In the genomic region with DNA sequence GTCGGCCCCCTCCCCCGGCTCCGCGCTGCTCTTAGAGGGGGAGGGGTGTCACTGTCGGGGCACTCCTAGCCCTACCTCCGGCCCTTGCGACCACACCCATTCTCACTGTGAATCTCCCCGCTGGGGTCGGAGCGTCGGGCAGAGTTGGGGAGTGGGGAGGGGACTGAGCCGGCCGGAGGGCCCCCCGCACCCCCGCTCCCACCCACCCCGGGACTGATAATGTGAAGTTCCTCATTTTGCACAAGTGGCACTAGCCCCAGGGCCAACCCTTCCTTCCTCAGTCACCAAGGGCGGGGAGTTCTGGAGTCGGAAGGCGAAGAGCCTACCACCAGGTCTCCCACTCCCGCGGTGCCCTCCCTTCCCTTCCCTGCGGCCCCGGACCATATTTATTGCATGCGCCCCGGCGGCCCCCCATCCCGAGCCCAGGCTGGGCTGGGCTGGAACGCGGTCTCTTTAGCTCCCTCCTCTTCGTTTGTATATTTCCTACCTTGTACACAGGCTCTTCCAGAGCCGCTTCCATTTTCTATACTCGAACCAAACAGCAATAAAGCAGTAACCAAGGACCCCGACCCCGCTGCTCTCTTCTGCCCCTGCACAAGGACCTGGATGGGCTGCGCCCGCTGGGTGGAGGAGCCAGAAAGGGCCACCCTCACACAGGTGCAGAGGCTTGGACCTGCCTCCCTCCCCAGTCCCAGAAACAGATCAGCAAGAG, we compare ENCODE assay signal across 8 cellular contexts. TPM values are rescaled to one million over a fixed set of nuclear protein-coding genes. Genes with fewer than 3 reads are reported as not detected.
A peak's percentile ranks its signal among the peaks of the same experiment; 100 is the strongest.
DNase-seq lines count a peak whose midpoint lies in the region; ATAC-seq lines count a peak whose summit lies in the region.

No MANE protein-coding gene starts in this region.

- peak overlapping the region; percentile 54; the same call in 1 of the 2 replicates for H3K27ac ChIP-seq in BLaER1

- H4K20me1 ChIP-seq in BLaER1: peaks cover 41% of the 10 kb centered on the region

- H3K27me3 Mint-ChIP-seq in IgD-negative memory B cell: peaks cover 6% of the 10 kb centered on the region
- no peaks in the 10 kb centered on the region for H3K27me3 Mint-ChIP-seq in central memory CD8-positive, alpha-beta T cell
- peaks cover 2 to 44% (median 22%) of the 10 kb centered on the region in 5 donors for H3K27me3 Mint-ChIP-seq in naive thymus-derived CD8-positive, alpha-beta T cell

- no peaks in the 10 kb centered on the region for H3K9me3 ChIP-seq in BLaER1

- ATAC-seq in central memory CD8-positive, alpha-beta T cell (replicated peaks; ENCODE audit: extremely low read depth, poor library complexity, severe bottlenecking): no peak
- no peak for ATAC-seq in naive thymus-derived CD8-positive, alpha-beta T cell
- ATAC-seq in HG02870 (IDR thresholded peaks at IDR 0.05; ENCODE audit: unreplicated experiment) (no peak), HG03354 (IDR thresholded peaks at IDR 0.05; ENCODE audit: poor library complexity, severe bottlenecking, unreplicated experiment) (no peak)

- in situ Hi-C loops in ACHN (cut with HindIII; ENCODE audit: low pct_ligation_motif_present, low pct_unique_long_range_greater_than_20kb, low sequenced_read_pairs): no loop called here

- H3K4me3 Mint-ChIP-seq in IgD-negative memory B cell: peak overlapping the region; percentile 64 to 92 (median 84)
- peak overlapping the region; percentile 56 for H3K4me3 Mint-ChIP-seq in central memory CD8-positive, alpha-beta T cell
- H3K4me3 Mint-ChIP-seq in naive thymus-derived CD8-positive, alpha-beta T cell: peak overlapping the region in 9 of 10 donors; percentile 18 to 73 (median 53)

- peaks cover 5% of the 10 kb centered on the region for H3K36me3 Mint-ChIP-seq in IgD-negative memory B cell
- peaks cover 30% of the 10 kb centered on the region for H3K36me3 Mint-ChIP-seq in central memory CD8-positive, alpha-beta T cell (ENCODE audit: insufficient read depth)
- peaks cover 4 to 49% (median 39%) of the 10 kb centered on the region in 3 donors for H3K36me3 Mint-ChIP-seq in naive thymus-derived CD8-positive, alpha-beta T cell

- DNase-seq in central memory CD8-positive, alpha-beta T cell (ENCODE audit: low spot score in 2 of 2): no peak
- peak in 1 of 10 donors; percentile 61 for DNase-seq in naive thymus-derived CD8-positive, alpha-beta T cell
- DNase-seq in mesenteric fat pad (ENCODE audit: low spot score) (no peak), ACHN (no peak)

- no peaks in the 10 kb centered on the region for H3K9me3 Mint-ChIP-seq in IgD-negative memory B cell
- H3K9me3 Mint-ChIP-seq in central memory CD8-positive, alpha-beta T cell: no peaks in the 10 kb centered on the region
- no peaks in the 10 kb centered on the region for H3K9me3 Mint-ChIP-seq in naive thymus-derived CD8-positive, alpha-beta T cell

- peaks cover 85% of the 10 kb centered on the region for H3K4me1 ChIP-seq in BLaER1

- H3K4me1 Mint-ChIP-seq in IgD-negative memory B cell: peaks cover 15 to 31% (median 21%) of the 10 kb centered on the region in 3 donors
- peaks cover 14% of the 10 kb centered on the region for H3K4me1 Mint-ChIP-seq in central memory CD8-positive, alpha-beta T cell
- H3K4me1 Mint-ChIP-seq in naive thymus-derived CD8-positive, alpha-beta T cell: peaks cover 10 to 37% (median 11%) of the 10 kb centered on the region in 4 donors

- peaks cover 69% of the 10 kb centered on the region for H3K27me3 ChIP-seq in BLaER1

- H3K36me3 ChIP-seq in BLaER1: peaks cover 40% of the 10 kb centered on the region

- peak overlapping the region; percentile 63 for H3K4me3 ChIP-seq in BLaER1

- POLR2A ChIA-PET in naive thymus-derived CD8-positive, alpha-beta T cell (lab: Charles Lee): interaction anchor here (1.3 to 1.9 kb wide), 3 partner anchors 186 to 208 kb away, joined by 4 to 8 read pairs (median 5); no protein-coding TSS in a partner anchor

- peak overlapping the region in 2 of 3 donors; percentile 39 to 95 for H3K27ac Mint-ChIP-seq in IgD-negative memory B cell
- peak overlapping the region; percentile 87 for H3K27ac Mint-ChIP-seq in central memory CD8-positive, alpha-beta T cell (ENCODE audit: low read depth)
- peak overlapping the region in 2 of 10 donors; percentile 6 to 59 for H3K27ac Mint-ChIP-seq in naive thymus-derived CD8-positive, alpha-beta T cell

- peak overlapping the region; percentile 100 for H3K4me2 ChIP-seq in BLaER1

- peak overlapping the region; percentile 71 for H3K9ac ChIP-seq in BLaER1

RNA-seq across cellular contexts. Expression of a gene that starts 4.4 kb away (rescaled TPM):
- polyA plus RNA-seq in IgD-negative memory B cell: 0.88 TPM
- total RNA-seq in naive thymus-derived CD8-positive, alpha-beta T cell: 1 to 10 TPM; 1.5 to 1.6 TPM
- under 1 TPM in 2 of 3 donors, not detected in 1; 0.08 to 0.10 TPM for polyA plus RNA-seq in naive thymus-derived CD8-positive, alpha-beta T cell
- 34.4 TPM for total RNA-seq in mesenteric fat pad

RNA-seq across cellular contexts. Expression of a gene that starts 17.5 kb away (rescaled TPM):
- 62.5 TPM for polyA plus RNA-seq in IgD-negative memory B cell
- 10 to 100 TPM; 30.8 to 32.6 TPM for total RNA-seq in naive thymus-derived CD8-positive, alpha-beta T cell
- 10 to 100 TPM; 43.9 to 49.1 (median 45.8) TPM for polyA plus RNA-seq in naive thymus-derived CD8-positive, alpha-beta T cell
- 23.6 TPM for total RNA-seq in mesenteric fat pad

RNA-seq across cellular contexts. Expression of a gene that starts 29.3 kb away (rescaled TPM):
- polyA plus RNA-seq in IgD-negative memory B cell: 34.4 TPM
- total RNA-seq in naive thymus-derived CD8-positive, alpha-beta T cell: 100 to 1,000 TPM; 124 TPM
- polyA plus RNA-seq in naive thymus-derived CD8-positive, alpha-beta T cell: 10 to 100 TPM; 26.6 to 47.0 (median 35.5) TPM
- total RNA-seq in mesenteric fat pad: 35.6 TPM

RNA-seq across cellular contexts. Expression of a gene that starts 34.1 kb away (rescaled TPM):
- polyA plus RNA-seq in IgD-negative memory B cell: 0.44 TPM
- total RNA-seq in naive thymus-derived CD8-positive, alpha-beta T cell: under 1 TPM; 0.41 to 0.57 TPM
- polyA plus RNA-seq in naive thymus-derived CD8-positive, alpha-beta T cell: under 1 TPM; 0.25 to 0.44 (median 0.35) TPM
- total RNA-seq in mesenteric fat pad: 11.2 TPM

Comparison
In these comparisons a context has a peak if more than half of its experiments do, and no peak if none do; other contexts are left out.
1. RNA of a gene that starts 4.4 kb away (total RNA-seq): 34.4 TPM in mesenteric fat pad (single experiment); 1.5 to 1.6 TPM in naive thymus-derived CD8-positive, alpha-beta T cell; every median in the first group is over 10 times any median in the second.
2. Peak in every context shown above with its lines, with median percentiles within 50 percentile points of each other: H3K4me3 Mint-ChIP-seq.